ENCODE assay signal across 16 cellular contexts in the genomic region with DNA sequence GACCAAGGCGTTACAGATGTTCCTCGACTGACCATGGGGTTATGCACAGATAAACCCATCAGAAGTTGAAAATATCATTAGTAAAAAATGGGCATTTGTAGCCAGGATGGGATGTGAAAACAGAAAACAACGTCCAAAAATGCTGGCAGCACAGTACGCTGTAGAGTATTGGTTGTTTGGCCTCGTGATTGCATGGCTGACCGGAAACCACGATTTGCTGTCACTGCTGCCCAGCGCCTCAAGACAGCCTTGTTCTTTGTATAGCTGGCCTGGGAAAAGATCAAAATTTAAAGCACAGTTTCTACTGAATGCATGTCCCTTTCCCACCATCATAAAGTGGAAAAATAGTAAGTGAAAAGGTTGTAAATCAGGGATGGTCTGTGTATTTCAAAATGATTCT.
"Had no signal": no experiment of that assay in that cellular context is flagged by ENCODE, and none has a peak within 500 bp of the region (broad histone marks: within the 10 kb centered on the region; RNA-seq: fewer than 3 reads in every experiment).

No MANE protein-coding gene starts in this region.

- H3K36me3 ChIP-seq: esophagus muscularis mucosa, upper lobe of left lung had no signal

- FAIRE-seq: astrocyte, colon, frontal cortex, islet of Langerhans had no signal

- DNase-seq: activated CD4-positive, CD25-positive, alpha-beta regulatory T cell treated with anti-CD3 and anti-CD28 coated beads, Interleukin-2, amount 50 U/mL, for 72 hours; activated naive CD4-positive, alpha-beta T cell treated with anti-CD3 and anti-CD28 coated beads, Interleukin-2, amount 50 U/mL, for 16 hours; heart right ventricle; mammary epithelial cell; stimulated activated CD4-positive, alpha-beta T cell treated with anti-CD3 and anti-CD28 coated beads, Interleukin-2, amount 100 ng/mL, for 48 hours; stimulated activated naive B cell treated with anti-CD40 and anti-IgM and Interleukin-4, amounts not matched to agents 10 μg/mL and 1 μg/mL and 100 μg/mL, for 72 hours; T-cell; T-helper 9 cell; upper lobe of left lung had no signal

- H3K27ac ChIP-seq: cardiac muscle cell, esophagus muscularis mucosa, SK-N-MC, upper lobe of left lung had no signal

- H3K4me1 ChIP-seq: upper lobe of left lung had no signal

- H3K4me3 ChIP-seq: cardiac muscle cell, esophagus muscularis mucosa, heart right ventricle, SK-N-MC, upper lobe of left lung had no signal

- H3K9me3 ChIP-seq: esophagus muscularis mucosa, upper lobe of left lung had no signal

- H3K27me3 ChIP-seq: cardiac muscle cell, esophagus muscularis mucosa, heart right ventricle, upper lobe of left lung had no signal
